In the genomic region with DNA sequence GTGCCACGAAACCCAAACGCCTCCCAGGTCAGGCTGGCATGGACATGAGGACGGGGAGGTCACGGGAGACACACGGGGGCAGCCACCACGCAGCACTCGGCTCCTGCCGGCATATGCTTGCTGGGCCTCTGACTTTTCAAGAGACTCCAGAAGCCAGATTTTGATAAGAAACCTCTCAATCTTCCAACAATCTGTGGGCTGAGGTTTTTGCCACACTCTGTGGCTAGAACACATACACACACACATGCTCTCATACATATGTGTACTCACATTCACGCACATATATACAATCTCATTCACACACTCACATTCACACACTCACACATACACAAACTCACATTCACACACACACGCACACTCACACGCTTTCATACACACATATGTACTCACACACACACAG, we compare ENCODE assay signal across 23 cellular contexts.
"Had no signal": no experiment of that assay in that cellular context is flagged by ENCODE, and none has a peak within 500 bp of the region (broad histone marks: within the 10 kb centered on the region; RNA-seq: fewer than 3 reads in every experiment).

No MANE protein-coding gene starts in this region.

- DNase-seq: hypothalamus; immature natural killer cell; kidney; lower lobe of right lung; mammary epithelial cell; mesenchymal stem cell; naive thymus-derived CD8-positive, alpha-beta T cell; pancreas; stimulated activated CD4-positive, alpha-beta T cell treated with anti-CD3 and anti-CD28 coated beads, Interleukin-12 subunit alpha, Interleukin-12 subunit beta, amount 100 ng/mL, for 4 hours; stimulated activated CD4-positive, alpha-beta T cell treated with anti-CD3 and anti-CD28 coated beads, Interleukin-15, amount 100 ng/mL, for 24 hours; stimulated activated CD4-positive, alpha-beta T cell treated with anti-CD3 and anti-CD28 coated beads, Interleukin-2, amount 100 ng/mL, for 24 hours; stimulated activated CD4-positive, alpha-beta T cell treated with anti-CD3 and anti-CD28 coated beads, Interleukin-4, amount 100 ng/mL, for 1 hour; stimulated activated naive B cell treated with anti-CD40 and anti-IgM and Interleukin-4, amounts not matched to agents 10 μg/mL and 1 μg/mL and 100 μg/mL, for 72 hours; stimulated activated naive CD8-positive, alpha-beta T cell treated with anti-CD3 and anti-CD28 coated beads, Interleukin-15, Interleukin-2, amounts not matched to agents 100 U/mL and 50 U/mL, for 24 hours; stomach; testis; thyroid gland; transverse colon; upper lobe of left lung had no signal

- H3K4me3 ChIP-seq: left lung, lower lobe of right lung, pancreas, prostate gland, skin epidermis, stomach, testis, thyroid gland, transverse colon, upper lobe of left lung had no signal

- H3K9me3 ChIP-seq: left lung, lower lobe of right lung, pancreas, prostate gland, stomach, testis, thyroid gland, transverse colon, upper lobe of left lung had no signal

- H3K36me3 ChIP-seq: left lung, lower lobe of right lung, pancreas, prostate gland, stomach, thyroid gland, transverse colon, upper lobe of left lung had no signal

- FAIRE-seq: islet of Langerhans, kidney, pancreas had no signal

- H3K27ac ChIP-seq: left lung, lower lobe of right lung, pancreas, prostate gland, skin epidermis, stomach, testis, thyroid gland, transverse colon, upper lobe of left lung had no signal

- H3K27me3 ChIP-seq: testis, thyroid gland, upper lobe of left lung had no signal

- H3K4me1 ChIP-seq: left lung, lower lobe of right lung, pancreas, prostate gland, stomach, testis, thyroid gland, transverse colon, upper lobe of left lung had no signal
